ENCODE assay signal across 11 cellular contexts in the genomic region with DNA sequence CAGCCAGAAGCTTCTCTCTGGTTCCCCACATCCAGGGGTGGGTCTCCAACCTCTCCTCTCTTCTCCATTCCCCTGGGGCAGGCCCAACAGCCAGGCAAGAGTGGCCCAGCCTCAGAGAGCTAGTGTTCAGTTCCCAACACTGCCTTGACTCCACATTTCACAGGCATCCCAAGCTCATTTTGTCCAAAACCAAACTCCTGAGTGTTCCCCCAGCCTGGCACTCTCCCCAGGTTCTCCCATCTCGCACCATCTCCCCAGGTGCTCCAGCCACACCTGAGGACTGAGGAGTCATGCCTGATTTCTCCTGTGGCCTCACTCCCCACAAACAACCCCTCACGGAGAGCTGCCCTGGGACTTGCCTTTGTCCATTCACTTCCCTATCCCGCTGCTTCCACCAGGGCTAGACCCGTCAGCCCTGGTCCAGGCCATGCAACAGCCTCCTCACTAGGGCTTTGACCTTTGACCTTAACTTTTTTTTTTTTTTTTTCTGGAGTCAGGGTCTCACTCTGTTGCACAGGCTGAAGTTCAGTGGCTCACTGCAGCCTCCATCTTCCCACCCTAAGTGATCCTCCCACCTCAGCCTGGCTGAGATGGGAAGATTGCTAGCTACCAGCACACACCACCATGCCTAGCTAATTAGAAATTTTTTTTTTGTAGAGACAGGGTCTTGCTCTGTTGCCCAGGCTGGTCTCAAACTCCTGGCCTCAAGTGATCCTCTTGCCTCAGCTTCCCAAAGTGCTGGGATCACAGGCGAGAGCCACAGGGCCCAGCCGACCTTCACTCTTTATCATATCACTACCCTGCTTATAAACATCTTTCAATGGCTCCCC. TPM values are rescaled to one million over a fixed set of nuclear protein-coding genes. Genes with fewer than 3 reads are reported as not detected.
DNase-seq lines count a peak whose midpoint lies in the region; ATAC-seq and TF ChIP-seq lines count a peak whose summit lies in the region.
"Had no signal": no experiment of that assay in that cellular context is flagged by ENCODE, and none has a peak within 500 bp of the region (broad histone marks: within the 10 kb centered on the region; RNA-seq: fewer than 3 reads in every experiment).

No MANE protein-coding gene starts in this region.

- no peak for TF ChIP-seq CTCF in CD8-positive, alpha-beta T cell (IDR thresholded peaks at IDR 0.05)

- intact Hi-C loops in CD8-positive, alpha-beta T cell (cut with DNase I, micrococcal nuclease): no loop called here

- peak overlapping the region; percentile 31 for H3K4me3 ChIP-seq in CD8-positive, alpha-beta T cell (ENCODE audit: low read depth, low read length)
- no peak overlapping the region for H3K4me3 ChIP-seq in muscle layer of duodenum (ENCODE audit: low read depth in 1 of 2, low read length in 2 of 2)

- H3K4me1 ChIP-seq in CD8-positive, alpha-beta T cell (ENCODE audit: insufficient read depth, low read length): peaks cover 77% of the 10 kb centered on the region
- peaks cover 23 to 24% of the 10 kb centered on the region in 2 donors for H3K4me1 ChIP-seq in muscle layer of duodenum (ENCODE audit: control insufficient read depth in 1 of 2, insufficient read depth in 2 of 2, low read length in 2 of 2)

- H3K27me3 ChIP-seq in CD8-positive, alpha-beta T cell (ENCODE audit: insufficient read depth, low read length): no peaks in the 10 kb centered on the region
- H3K27me3 ChIP-seq in muscle layer of duodenum (ENCODE audit: low read depth, low read length): no peaks in the 10 kb centered on the region

- H3K27me3 Mint-ChIP-seq in CD8-positive, alpha-beta T cell (ENCODE audit: low read depth): no peaks in the 10 kb centered on the region
- H3K27me3 Mint-ChIP-seq in activated CD4-positive, alpha-beta memory T cell treated with anti-CD3 and anti-CD28 coated beads, Interleukin-2, amount 10 ng/mL, durations not matched to agents 7 days and 5 days: no peaks in the 10 kb centered on the region

- H3K27ac ChIP-seq in CD8-positive, alpha-beta T cell (ENCODE audit: low read depth, low read length): peak overlapping the region; percentile 43
- peak overlapping the region; percentile 36 for H3K27ac ChIP-seq in muscle layer of duodenum (ENCODE audit: low read length)

- POLR2A ChIA-PET in CD8-positive, alpha-beta T cell (lab: Charles Lee): interaction anchor here (0.5 to 21.8 kb wide), 8 partner anchors 16 to 163 kb away, joined by 3 to 512 read pairs (median 5); a partner anchor contains a TSS
- POLR2A ChIA-PET in HEK293T (lab: Yijun Ruan, JAX): interaction anchor here (0.6 to 1.7 kb wide), 9 partner anchors 9 to 590 kb away, joined by 3 to 7 read pairs (median 3); a partner anchor contains a TSS
- POLR2A ChIA-PET in activated CD4-positive, alpha-beta memory T cell treated with anti-CD3 and anti-CD28 coated beads, Interleukin-2, amount 10 ng/mL, durations not matched to agents 7 days and 5 days (lab: Charles Lee): interaction anchor here (0.6 to 35.1 kb wide), 23 partner anchors 3 to 424 kb away, joined by 3 to 1214 read pairs (median 3); a partner anchor contains a TSS

- no peaks in the 10 kb centered on the region for H3K36me3 ChIP-seq in CD8-positive, alpha-beta T cell (ENCODE audit: insufficient read depth, low read length)
- no peaks in the 10 kb centered on the region for H3K36me3 ChIP-seq in muscle layer of duodenum (ENCODE audit: control insufficient read depth in 1 of 2, insufficient read depth in 2 of 2, low read length in 2 of 2)

- no peaks in the 10 kb centered on the region for H3K9me3 Mint-ChIP-seq in CD8-positive, alpha-beta T cell
- H3K9me3 Mint-ChIP-seq in activated CD4-positive, alpha-beta memory T cell treated with anti-CD3 and anti-CD28 coated beads, Interleukin-2, amount 10 ng/mL, durations not matched to agents 7 days and 5 days: no peaks in the 10 kb centered on the region

- ATAC-seq in CD8-positive, alpha-beta T cell: no peak
- ATAC-seq in HG03159 (IDR thresholded peaks at IDR 0.05; ENCODE audit: unreplicated experiment) (no peak), GM18517 (IDR thresholded peaks at IDR 0.05; ENCODE audit: unreplicated experiment) (no peak), esophagus mucosa (no peak)

- CTCF ChIA-PET in CD8-positive, alpha-beta T cell (lab: Charles Lee): interaction anchor here (0.8 to 38.4 kb wide), 10 partner anchors 0 to 173 kb away, joined by 3 to 1956 read pairs (median 12); a partner anchor contains a TSS
- CTCF ChIA-PET in HEK293T (lab: Yijun Ruan, JAX): interaction anchor here (0.6 to 1.9 kb wide), 10 partner anchors 9 to 1314 kb away, joined by 3 to 16 read pairs (median 5); no protein-coding TSS in a partner anchor
- CTCF ChIA-PET in activated CD4-positive, alpha-beta memory T cell treated with anti-CD3 and anti-CD28 coated beads, Interleukin-2, amount 10 ng/mL, durations not matched to agents 7 days and 5 days (lab: Charles Lee): interaction anchor here (0.8 to 38.3 kb wide), 12 partner anchors 2 to 179 kb away, joined by 3 to 1235 read pairs (median 5); a partner anchor contains a TSS

- H3K4me3 Mint-ChIP-seq in CD8-positive, alpha-beta T cell: peak overlapping the region; percentile 77
- peak overlapping the region; percentile 68 for H3K4me3 Mint-ChIP-seq in activated CD4-positive, alpha-beta memory T cell treated with anti-CD3 and anti-CD28 coated beads, Interleukin-2, amount 10 ng/mL, durations not matched to agents 7 days and 5 days

- no peak for DNase-seq in CD8-positive, alpha-beta T cell
- no peak for DNase-seq in HEK293T (ENCODE audit: extremely low spot score)
- DNase-seq in activated CD4-positive, alpha-beta memory T cell treated with anti-CD3 and anti-CD28 coated beads, Interleukin-2, amount 10 ng/mL, durations not matched to agents 7 days and 5 days: no peak
- no peak for DNase-seq in AG08396 (ENCODE audit: low spot score)
- DNase-seq: NCI-H226 had no signal

- H3K4me1 Mint-ChIP-seq in CD8-positive, alpha-beta T cell (ENCODE audit: low read depth): peaks cover 71% of the 10 kb centered on the region
- H3K4me1 Mint-ChIP-seq in activated CD4-positive, alpha-beta memory T cell treated with anti-CD3 and anti-CD28 coated beads, Interleukin-2, amount 10 ng/mL, durations not matched to agents 7 days and 5 days: peaks cover 71% of the 10 kb centered on the region

- H3K36me3 Mint-ChIP-seq in CD8-positive, alpha-beta T cell: peaks cover 7% of the 10 kb centered on the region
- H3K36me3 Mint-ChIP-seq in activated CD4-positive, alpha-beta memory T cell treated with anti-CD3 and anti-CD28 coated beads, Interleukin-2, amount 10 ng/mL, durations not matched to agents 7 days and 5 days (ENCODE audit: low read depth): peaks cover 23% of the 10 kb centered on the region

- H3K9me3 ChIP-seq in CD8-positive, alpha-beta T cell (ENCODE audit: low read length): no peaks in the 10 kb centered on the region
- no peaks in the 10 kb centered on the region for H3K9me3 ChIP-seq in muscle layer of duodenum (ENCODE audit: control insufficient read depth in 1 of 2, low read length in 2 of 2)

- peak overlapping the region; percentile 92 for H3K27ac Mint-ChIP-seq in CD8-positive, alpha-beta T cell
- peak overlapping the region; percentile 100 for H3K27ac Mint-ChIP-seq in activated CD4-positive, alpha-beta memory T cell treated with anti-CD3 and anti-CD28 coated beads, Interleukin-2, amount 10 ng/mL, durations not matched to agents 7 days and 5 days

TF ChIP-seq in HEK293T, 16 proteins besides CTCF, POLR2A, EP300 and RAD21:
- no peak for TF ChIP-seq L3MBTL2 (conservative IDR thresholded peaks at IDR 0.05)
- no peak for TF ChIP-seq ARNT (IDR thresholded peaks at IDR 0.05)
- TF ChIP-seq HDGF (IDR thresholded peaks at IDR 0.05; ENCODE audit: borderline replicate concordance): no peak
- TF ChIP-seq BHLHE40 (IDR thresholded peaks at IDR 0.05; ENCODE audit: borderline replicate concordance): no peak
- no peak for TF ChIP-seq CTBP1 (IDR thresholded peaks at IDR 0.05; ENCODE audit: borderline replicate concordance)
- peak; percentile 83 for TF ChIP-seq ZNF384 (IDR thresholded peaks at IDR 0.05)
- no peak for TF ChIP-seq FOXK2 (IDR thresholded peaks at IDR 0.05)
- TF ChIP-seq TARDBP (IDR thresholded peaks at IDR 0.05): no peak

RNA-seq across cellular contexts. Expression of a gene that starts 3.9 kb away (rescaled TPM):
- total RNA-seq in CD8-positive, alpha-beta T cell: 100 to 1,000 TPM in 1 of 2 experiments, 10 to 100 TPM in 1; 99.5 to 118 TPM
- total RNA-seq in activated CD4-positive, alpha-beta memory T cell treated with anti-CD3 and anti-CD28 coated beads, Interleukin-2, amount 10 ng/mL, durations not matched to agents 7 days and 5 days: 100 to 1,000 TPM; 330 to 341 TPM
- total RNA-seq in esophagus mucosa: 77.1 TPM

RNA-seq across cellular contexts. Expression of a gene that starts 29.3 kb away (rescaled TPM):
- total RNA-seq in CD8-positive, alpha-beta T cell: not detected
- not detected for total RNA-seq in activated CD4-positive, alpha-beta memory T cell treated with anti-CD3 and anti-CD28 coated beads, Interleukin-2, amount 10 ng/mL, durations not matched to agents 7 days and 5 days
- not detected for total RNA-seq in esophagus mucosa
- total RNA-seq: astrocyte, mononuclear cell had no signal

RNA-seq across cellular contexts. Expression of a gene that starts 34.7 kb away (rescaled TPM):
- total RNA-seq in CD8-positive, alpha-beta T cell: not detected
- total RNA-seq in activated CD4-positive, alpha-beta memory T cell treated with anti-CD3 and anti-CD28 coated beads, Interleukin-2, amount 10 ng/mL, durations not matched to agents 7 days and 5 days: under 1 TPM; 0.48 to 0.63 TPM
- not detected for total RNA-seq in esophagus mucosa

RNA-seq across cellular contexts. Expression of a gene that starts 48.4 kb away (rescaled TPM):
- under 1 TPM; 0.19 to 0.36 TPM for total RNA-seq in CD8-positive, alpha-beta T cell
- under 1 TPM in 1 of 2 experiments, not detected in 1; 0.18 TPM for total RNA-seq in activated CD4-positive, alpha-beta memory T cell treated with anti-CD3 and anti-CD28 coated beads, Interleukin-2, amount 10 ng/mL, durations not matched to agents 7 days and 5 days
- total RNA-seq in esophagus mucosa: not detected
- total RNA-seq: astrocyte, mononuclear cell had no signal

RNA-seq across cellular contexts. Expression of a gene that starts 52.7 kb away (rescaled TPM):
- total RNA-seq in CD8-positive, alpha-beta T cell: not detected
- total RNA-seq in activated CD4-positive, alpha-beta memory T cell treated with anti-CD3 and anti-CD28 coated beads, Interleukin-2, amount 10 ng/mL, durations not matched to agents 7 days and 5 days: 1 to 10 TPM; 2.0 to 2.1 TPM
- total RNA-seq in esophagus mucosa: not detected
- total RNA-seq: mononuclear cell had no signal
